ENCODE assay signal across 8 cellular contexts in the genomic region with DNA sequence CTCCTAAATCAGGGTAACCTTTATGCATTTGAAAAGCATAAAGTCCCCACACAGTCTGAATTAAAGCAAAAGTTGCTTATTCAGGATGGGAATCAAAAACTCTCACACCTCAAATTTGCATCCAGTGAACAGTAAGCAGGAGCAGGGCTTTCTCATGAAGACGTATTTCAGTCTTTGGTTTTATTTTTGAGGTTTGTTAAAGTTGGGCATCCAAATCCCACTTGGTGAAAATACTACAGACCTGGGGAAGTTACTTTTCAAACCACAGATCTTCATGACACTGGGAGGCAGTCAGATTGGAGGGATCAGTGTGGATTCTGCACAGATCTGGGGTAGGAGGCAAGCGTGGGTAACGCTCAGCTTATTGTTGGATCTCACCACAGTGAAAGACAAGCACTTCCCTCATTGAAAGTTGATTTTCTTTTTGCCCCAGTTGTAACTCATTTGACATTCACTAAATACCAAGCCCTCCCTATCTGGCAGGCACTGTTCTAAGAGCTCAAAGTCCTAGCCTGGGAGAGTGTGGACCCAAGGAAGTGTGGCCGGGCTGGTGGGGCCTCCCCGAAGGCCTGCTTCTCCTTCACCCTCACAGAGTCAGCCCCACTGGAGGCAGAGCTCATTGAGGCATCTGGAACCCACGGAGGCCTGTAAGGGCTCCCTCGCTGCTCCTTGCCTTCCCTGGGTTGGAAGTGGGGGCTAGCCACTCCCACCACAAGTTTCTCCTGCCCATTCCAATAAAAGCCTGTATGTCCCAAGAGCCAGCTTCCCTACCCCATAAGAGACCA. TPM values are rescaled to one million over a fixed set of nuclear protein-coding genes. Genes with fewer than 3 reads are reported as not detected.
DNase-seq lines count a peak whose midpoint lies in the region; ATAC-seq and TF ChIP-seq lines count a peak whose summit lies in the region.

No MANE protein-coding gene starts in this region.

- peaks cover 91% of the 10 kb centered on the region for H3K4me1 Mint-ChIP-seq in activated T-cell treated with anti-CD3 and anti-CD28 coated beads, Interleukin-2, amount 50 U/mL, for 72 hours (ENCODE audit: low read depth)
- H3K4me1 Mint-ChIP-seq in memory B cell: peaks cover 48% of the 10 kb centered on the region

- no peak for TF ChIP-seq EP300 in upper lobe of left lung (IDR thresholded peaks at IDR 0.05)

- peak overlapping the region; percentile 75 to 97 for H3K4me3 Mint-ChIP-seq in activated T-cell treated with anti-CD3 and anti-CD28 coated beads, Interleukin-2, amount 50 U/mL, for 72 hours
- H3K4me3 Mint-ChIP-seq in memory B cell: peak overlapping the region; percentile 93

- peaks cover 40 to 63% (median 56%) of the 10 kb centered on the region in 4 donors for H3K4me1 ChIP-seq in upper lobe of left lung

- no peak for TF ChIP-seq CTCF in brain microvascular endothelial cell (IDR thresholded peaks at IDR 0.05; ENCODE audit: low read depth, low read length, missing control alignments)
- TF ChIP-seq CTCF in upper lobe of left lung (IDR thresholded peaks at IDR 0.05): no peak

- H3K27me3 ChIP-seq in brain microvascular endothelial cell (replicated peaks) (no peaks in the 10 kb centered on the region), upper lobe of left lung (no peaks in the 10 kb centered on the region)

- 64 to 66% methylated on average over 5 to 6 of the region's 7 CpGs for WGBS in upper lobe of left lung, 2 donors

- H3K27me3 Mint-ChIP-seq in activated T-cell treated with anti-CD3 and anti-CD28 coated beads, Interleukin-2, amount 50 U/mL, for 72 hours (ENCODE audit: low read depth): no peaks in the 10 kb centered on the region
- no peaks in the 10 kb centered on the region for H3K27me3 Mint-ChIP-seq in memory B cell

- peaks cover 10 to 26% of the 10 kb centered on the region in 2 donors for H3K36me3 Mint-ChIP-seq in activated T-cell treated with anti-CD3 and anti-CD28 coated beads, Interleukin-2, amount 50 U/mL, for 72 hours (ENCODE audit: insufficient read depth in 2 of 2)
- peaks cover 21% of the 10 kb centered on the region for H3K36me3 Mint-ChIP-seq in memory B cell

- in situ Hi-C loops in brain microvascular endothelial cell (cut with HindIII; ENCODE audit: low pct_ligation_motif_present, low sequenced_read_pairs): no loop called here

- peak overlapping the region; percentile 82 for H3K27ac Mint-ChIP-seq in activated T-cell treated with anti-CD3 and anti-CD28 coated beads, Interleukin-2, amount 50 U/mL, for 72 hours
- peak overlapping the region; percentile 97 for H3K27ac Mint-ChIP-seq in memory B cell

- TF ChIP-seq POLR2A in upper lobe of left lung (IDR thresholded peaks at IDR 0.05): no peak

- peaks cover 11% of the 10 kb centered on the region for H3K36me3 ChIP-seq in brain microvascular endothelial cell (replicated peaks)
- peaks cover 0 to 11% (median 0%) of the 10 kb centered on the region in 4 donors for H3K36me3 ChIP-seq in upper lobe of left lung

- no peak for DNase-seq in activated T-cell treated with anti-CD3 and anti-CD28 coated beads, Interleukin-2, amount 50 U/mL, for 72 hours
- no peak for DNase-seq in activated T-cell treated with anti-CD3 and anti-CD28 coated beads for 4 hours
- no peak for DNase-seq in brain microvascular endothelial cell
- no peak for DNase-seq in memory B cell (ENCODE audit: low spot score in 2 of 2)
- DNase-seq in upper lobe of left lung: no peak
- DNase-seq in GM19240 (ENCODE audit: insufficient read length, low spot score): no peak
- no peak for DNase-seq in NCI-H524 treated with DMSO at 0.1 percent for 48 hours (lab: John Stamatoyannopoulos, UW)

- ATAC-seq in activated T-cell treated with anti-CD3 and anti-CD28 coated beads, Interleukin-2, amount 50 U/mL, for 72 hours (replicated peaks in 1 of 2): peak in 1 of 2 donors; percentile 0
- ATAC-seq in memory B cell (ENCODE audit: low read depth) (no peak), upper lobe of left lung (ENCODE audit: low FRiP score in 2 of 2) (peak; percentile 1 to 29), GM21737 (IDR thresholded peaks at IDR 0.05; ENCODE audit: unreplicated experiment) (no peak)

- peak overlapping the region; percentile 45 for H3K4me3 ChIP-seq in brain microvascular endothelial cell (ENCODE audit: low read depth, low read length)
- peak overlapping the region in 3 of 4 donors; percentile 52 to 55 (median 53) for H3K4me3 ChIP-seq in upper lobe of left lung

- H3K9me3 ChIP-seq in upper lobe of left lung: no peaks in the 10 kb centered on the region

- no peaks in the 10 kb centered on the region for H3K9me3 Mint-ChIP-seq in activated T-cell treated with anti-CD3 and anti-CD28 coated beads, Interleukin-2, amount 50 U/mL, for 72 hours
- no peaks in the 10 kb centered on the region for H3K9me3 Mint-ChIP-seq in memory B cell

- H3K27ac ChIP-seq in brain microvascular endothelial cell (peak overlapping the region; percentile 97), upper lobe of left lung (peak overlapping the region; percentile 93 to 99 (median 96))

RNA-seq across cellular contexts. Expression of gene ISG20, which starts 0.8 kb away (rescaled TPM):
- total RNA-seq in activated T-cell treated with anti-CD3 and anti-CD28 coated beads, Interleukin-2, amount 50 U/mL, for 72 hours: 100 to 1,000 TPM; 102 to 215 TPM
- 100 to 1,000 TPM in 1 of 6 donors, 10 to 100 TPM in 5; 41.3 to 119 (median 67.0) TPM for total RNA-seq in upper lobe of left lung

RNA-seq across cellular contexts. Expression of gene AEN, which starts 16.9 kb away (rescaled TPM):
- total RNA-seq in activated T-cell treated with anti-CD3 and anti-CD28 coated beads, Interleukin-2, amount 50 U/mL, for 72 hours: 100 to 1,000 TPM in 1 of 2 donors, 10 to 100 TPM in 1; 99.4 to 155 TPM
- total RNA-seq in upper lobe of left lung: 10 to 100 TPM in 5 of 6 donors, 1 to 10 TPM in 1; 7.5 to 37.6 (median 18.4) TPM

Comparison
In these comparisons a context has a peak if more than half of its experiments do, and no peak if none do; other contexts are left out.
1. ATAC-seq: peak in upper lobe of left lung (2 of 2); none in memory B cell (single experiment) and GM21737 (single experiment).